1 cellular context compared by ENCODE assay signal in genomic region chr1:113691184-113691583, GRCh38.
TF ChIP-seq lines count a peak whose summit lies in the region.

No MANE protein-coding gene starts in this region.

TF ChIP-seq in K562, 482 proteins besides CTCF, POLR2A, EP300 and RAD21 (continued from another document):
- no peak for TF ChIP-seq CUX1 (CRISPR knock-in tag; IDR thresholded peaks at IDR 0.05)
- TF ChIP-seq STAG1 (CRISPR knock-in tag; IDR thresholded peaks at IDR 0.05; ENCODE audit: borderline replicate concordance), result no peak
- TF ChIP-seq RUNX1 (IDR thresholded peaks at IDR 0.05; ENCODE audit: low read depth), result no peak
- no peak for TF ChIP-seq ZBTB33 (CRISPR knock-in tag; IDR thresholded peaks at IDR 0.05)
- TF ChIP-seq HNRNPLL (IDR thresholded peaks at IDR 0.05; ENCODE audit: low read depth, low read length, poor library complexity, severe bottlenecking), result no peak
- no peak for TF ChIP-seq SRSF9 (IDR thresholded peaks at IDR 0.05; ENCODE audit: borderline replicate concordance, low read depth, low read length)
- no peak for TF ChIP-seq ATF1 (CRISPR knock-in tag; IDR thresholded peaks at IDR 0.05)
- TF ChIP-seq ATF1 (tag; IDR thresholded peaks at IDR 0.05), result no peak
- no peak for TF ChIP-seq NR2C2 (CRISPR knock-in tag; IDR thresholded peaks at IDR 0.05)
- no peak for TF ChIP-seq NR2C2 (tag; IDR thresholded peaks at IDR 0.05)
- peak; percentile 22; the same call in 1 of the 2 replicates for TF ChIP-seq SOX6 (IDR thresholded peaks at IDR 0.05)
- TF ChIP-seq PURB (CRISPR knock-in tag; IDR thresholded peaks at IDR 0.05; ENCODE audit: low read depth), result no peak
- TF ChIP-seq ARID2 (IDR thresholded peaks at IDR 0.05), result no peak
